In the genomic region with DNA sequence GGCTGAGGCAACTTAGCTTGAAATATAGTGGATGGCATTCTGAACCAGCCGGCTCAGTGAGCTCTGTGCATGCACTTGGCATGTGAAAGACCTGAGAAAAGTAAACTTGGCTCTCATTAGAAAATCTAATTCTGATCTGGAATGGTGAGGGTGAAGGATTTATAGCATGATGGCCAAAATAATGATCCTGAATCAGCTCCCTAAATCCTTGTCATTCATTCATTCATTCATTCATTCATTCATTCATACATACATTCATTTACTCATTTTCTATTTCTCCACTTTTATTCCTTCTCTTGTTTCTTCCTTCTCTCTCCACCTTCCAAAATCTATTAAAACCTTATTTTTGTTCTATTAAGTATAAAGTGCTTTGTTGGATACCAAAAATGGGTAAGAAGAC, we compare ENCODE assay signal across 36 cellular contexts.
"Had no signal": no experiment of that assay in that cellular context is flagged by ENCODE, and none has a peak within 500 bp of the region (broad histone marks: within the 10 kb centered on the region; RNA-seq: fewer than 3 reads in every experiment).

No MANE protein-coding gene starts in this region.

- H3K4me3 ChIP-seq: MG63 had no signal

- H3K36me3 ChIP-seq: MG63 had no signal

- H3K27me3 ChIP-seq: MG63 had no signal

- DNase-seq: Kasumi-1, MG63, MM.1S, MV-4-11, NCI-H1048, NCI-H1092, NCI-H1092 treated with DMSO at 0.1 percent for 48 hours, NCI-H1105, NCI-H1105 treated with DMSO at 0.1 percent for 48 hours, NCI-H1417, NCI-H1417 treated with DMSO at 0.1 percent for 48 hours, NCI-H1436, NCI-H1436 treated with DMSO at 0.1 percent for 48 hours, NCI-H146, NCI-H1694, NCI-H1694 treated with DMSO at 0.1 percent for 48 hours, NCI-H187, NCI-H187 treated with DMSO at 0.1 percent for 48 hours, NCI-H1930, NCI-H2029, NCI-H2029 treated with DMSO at 0.1 percent for 48 hours, NCI-H2081, NCI-H2081 treated with DMSO at 0.1 percent for 48 hours, NCI-H2107, NCI-H2171, NCI-H2171 treated with DMSO at 0.1 percent for 48 hours, NCI-H2227 treated with DMSO at 0.1 percent for 48 hours, NCI-H226, NCI-H345, NCI-H446, NCI-H446 treated with DMSO at 0.1 percent for 48 hours, NCI-H510A, NCI-H510A treated with DMSO at 0.1 percent for 48 hours, NCI-H524, NCI-H524 treated with DMSO at 0.1 percent for 48 hours, NCI-H526 had no signal

- H3K9me3 ChIP-seq: MG63 had no signal
